8 cellular contexts compared by ENCODE assay signal in genomic region chr19:37079238-37079637, GRCh38. TPM values are rescaled to one million over a fixed set of nuclear protein-coding genes. Genes with fewer than 3 reads are reported as not detected.
DNase-seq lines count a peak whose midpoint lies in the region; ATAC-seq and TF ChIP-seq lines count a peak whose summit lies in the region.

No MANE protein-coding gene starts in this region.

- H3K27me3 ChIP-seq in A673 (replicated peaks; ENCODE audit: insufficient read depth, low read depth, low read length, poor library complexity) (no peaks in the 10 kb centered on the region), mesendoderm (ENCODE audit: insufficient read depth, low read length, poor library complexity) (no peaks in the 10 kb centered on the region)

- no TSS peak for BruUV-seq in A673 (replicated peaks; lab: Mats Ljungman, UMichigan)

- TF ChIP-seq CTCF in A673 (conservative IDR thresholded peaks at IDR 0.05; ENCODE audit: low read depth, low read length): no peak
- no peak for TF ChIP-seq CTCF in HFFc6 (IDR thresholded peaks at IDR 0.05)
- no peak for TF ChIP-seq CTCF in astrocyte of the spinal cord (IDR thresholded peaks at IDR 0.05; ENCODE audit: low read depth, low read length)

- peaks cover 22% of the 10 kb centered on the region; the same call in 1 of the 2 replicates for H3K4me1 Mint-ChIP-seq in HFFc6 (ENCODE audit: low read depth)

- intact Hi-C loops in A673 (cut with micrococcal nuclease; ENCODE audit: unreplicated experiment): no loop called here

- peak overlapping the region; percentile 93 for H3K56ac ChIP-seq in mesendoderm (ENCODE audit: low read length)

- DNase-seq in A673 (ENCODE audit: low spot score): no peak
- no peak for DNase-seq in HFFc6
- DNase-seq in astrocyte of the spinal cord (ENCODE audit: low read depth, low spot score): no peak
- DNase-seq in mesendoderm: no peak
- no peak for DNase-seq in SKM-1 treated with dmso at 0.1 percent for 144 hours (lab: John Stamatoyannopoulos, UW; ENCODE audit: unreplicated experiment)
- DNase-seq in hippocampal formation (lab: John Stamatoyannopoulos, UW): no peak
- DNase-seq in KG1 (lab: John Stamatoyannopoulos, UW): no peak

- H2AK5ac ChIP-seq in mesendoderm (ENCODE audit: low read length): no peak overlapping the region

- H3K18ac ChIP-seq in mesendoderm (ENCODE audit: low read length): no peak overlapping the region

- H3K4me2 ChIP-seq in mesendoderm (ENCODE audit: low read length): peak overlapping the region; percentile 54

- ATAC-seq in HG02981 (IDR thresholded peaks at IDR 0.05; ENCODE audit: unreplicated experiment): no peak

- H3K4me3 Mint-ChIP-seq in HFFc6: peak overlapping the region; percentile 97

- in situ Hi-C loops in astrocyte of the spinal cord (cut with HindIII; ENCODE audit: low sequenced_read_pairs): no loop called here

- H2BK120ac ChIP-seq in mesendoderm (ENCODE audit: low read depth, low read length): no peak overlapping the region

- H3K27ac ChIP-seq in A673 (ENCODE audit: low read depth, low read length, poor library complexity, severe bottlenecking) (no peak overlapping the region), mesendoderm (ENCODE audit: low read depth, low read length) (no peak overlapping the region)

- no peak overlapping the region for H3K4ac ChIP-seq in mesendoderm (ENCODE audit: low read depth, low read length)

- H3K27me3 Mint-ChIP-seq in HFFc6 (ENCODE audit: insufficient read depth): no peaks in the 10 kb centered on the region; the same call in 1 of the 2 replicates

- H3K23ac ChIP-seq in mesendoderm (ENCODE audit: low read length): no peak overlapping the region

- H3K9me3 Mint-ChIP-seq in HFFc6: peaks cover 36% of the 10 kb centered on the region

- H2BK15ac ChIP-seq in mesendoderm (replicated peaks; ENCODE audit: low read depth): no peak overlapping the region

- H4K5ac ChIP-seq in mesendoderm (ENCODE audit: low read length): no peak overlapping the region

- WGBS in mesendoderm (ENCODE audit: extremely low coverage, insufficient coverage, low lambda C conversion rate): no CpG with 5 or more reads among the region's 4 CpGs

- H3K4me1 ChIP-seq in A673 (ENCODE audit: insufficient read depth, low read length, poor library complexity, severe bottlenecking) (no peaks in the 10 kb centered on the region), mesendoderm (ENCODE audit: control insufficient read depth, low read depth, low read length) (peaks cover 3% of the 10 kb centered on the region)

- H3K4me3 ChIP-seq in A673 (ENCODE audit: low read depth, low read length, poor library complexity, severe bottlenecking) (peak overlapping the region; percentile 86), astrocyte of the spinal cord (ENCODE audit: low read depth, low read length) (peak overlapping the region; percentile 80), mesendoderm (ENCODE audit: low read length) (peak overlapping the region; percentile 94)

- H3K36me3 ChIP-seq in A673 (ENCODE audit: insufficient read depth, low read length, poor library complexity, severe bottlenecking) (no peaks in the 10 kb centered on the region), mesendoderm (ENCODE audit: control insufficient read depth, insufficient read depth, low read length) (no peaks in the 10 kb centered on the region)

- H4K8ac ChIP-seq in mesendoderm (ENCODE audit: low read depth, low read length): no peak overlapping the region

- peaks cover 56% of the 10 kb centered on the region for H3K36me3 Mint-ChIP-seq in HFFc6 (ENCODE audit: low read depth)

- peaks cover 10% of the 10 kb centered on the region for H3K79me1 ChIP-seq in mesendoderm (ENCODE audit: low read length)

- H3K27ac Mint-ChIP-seq in HFFc6: no peak overlapping the region

- POLR2A ChIA-PET in A673 (lab: Charles Lee; ENCODE audit: low non-redundant PET): no interaction called here

- H2BK5ac ChIP-seq in mesendoderm (ENCODE audit: low read length): no peak overlapping the region

- H3K9ac ChIP-seq in mesendoderm (ENCODE audit: low read length): peak overlapping the region; percentile 89

- CTCF ChIA-PET in A673 (lab: Charles Lee): no interaction called here

- peaks cover 12% of the 10 kb centered on the region for H3K79me2 ChIP-seq in mesendoderm (ENCODE audit: control insufficient read depth, insufficient read depth, low read length)

- H3K9me3 ChIP-seq in A673 (ENCODE audit: low read depth, low read length, poor library complexity, severe bottlenecking): peaks cover 39% of the 10 kb centered on the region

RNA-seq across cellular contexts. Expression of gene ZNF420, which starts 1.0 kb away (rescaled TPM):
- 10.6 and 13.7 TPM in 2 replicates for total RNA-seq in A673 (2021)
- total RNA-seq in HFFc6 (2021; fragmentation: NEBNext Ultra II Directional; extraction: Animal tissue kit (Norgen Biotek cat#: 25700)): 1 to 10 TPM; 3.6 to 6.3 (median 5.7) TPM
- 5.6 TPM for polyA plus RNA-seq in mesendoderm (2013, experiment 1 of 2)
- 5.3 TPM for polyA plus RNA-seq in mesendoderm (2013, experiment 2 of 2)
